8 cellular contexts compared by ENCODE assay signal in genomic region chr13:90868321-90868920, GRCh38.
A peak's percentile ranks its signal among the peaks of the same experiment; 100 is the strongest.
DNase-seq lines count a peak whose midpoint lies in the region; ATAC-seq, FAIRE-seq and TF ChIP-seq lines count a peak whose summit lies in the region.
"Had no signal": no experiment of that assay in that cellular context is flagged by ENCODE, and none has a peak within 500 bp of the region (broad histone marks: within the 10 kb centered on the region; RNA-seq: fewer than 3 reads in every experiment).

No MANE protein-coding gene starts in this region.

- peak in 3 of 4 donors; percentile 46 to 57 (median 47) for ATAC-seq in pancreas
- no peak for ATAC-seq in GM18861 (IDR thresholded peaks at IDR 0.05; ENCODE audit: unreplicated experiment)
- no peak for ATAC-seq in HG03139 (IDR thresholded peaks at IDR 0.05; ENCODE audit: unreplicated experiment)

- 36 to 49% methylated on average over 2 of the region's 2 CpGs for WGBS in pancreas, 2 donors

- DNase-seq in GM10248 (ENCODE audit: extremely low spot score): no peak
- peak; percentile 12 to 36 for DNase-seq in dermis microvascular lymphatic vessel endothelial cell (ENCODE audit: low read depth in 2 of 2)
- peak in 1 of 6 donors; percentile 11 for DNase-seq in pancreas
- no peak for DNase-seq in ureter (ENCODE audit: low spot score)

- H3K36me3 ChIP-seq in Loucy (ENCODE audit: insufficient read depth, low read length): no peaks in the 10 kb centered on the region
- H3K36me3 ChIP-seq in pancreas: no peaks in the 10 kb centered on the region

- H3K9me3 ChIP-seq in Loucy (ENCODE audit: insufficient read depth, low read depth, low read length): no peaks in the 10 kb centered on the region
- H3K9me3 ChIP-seq in pancreas: no peaks in the 10 kb centered on the region

- intact Hi-C loops in pancreas (cut with DNase I): no loop called here

- peak; percentile 17 for FAIRE-seq in pancreas (lab: Jason Lieb, UNC)
- FAIRE-seq: keratinocyte had no signal

- no peak overlapping the region for H3K27ac ChIP-seq in pancreas

- H3K4me1 ChIP-seq in Loucy (ENCODE audit: insufficient read depth, low read length, poor library complexity, severe bottlenecking) (no peaks in the 10 kb centered on the region), pancreas (no peaks in the 10 kb centered on the region)

- TF ChIP-seq CTCF in GM10248 (IDR thresholded peaks at IDR 0.05; ENCODE audit: control extremely low read depth, extremely low read depth, low read depth, missing control alignments) (peak; percentile 58), Loucy (conservative IDR thresholded peaks at IDR 0.05; ENCODE audit: low read length) (peak; percentile 80), pancreas (IDR thresholded peaks at IDR 0.05) (peak in 3 of 4 donors; percentile 46 to 55 (median 51))

- CTCF ChIA-PET in GM10248 (lab: Yijun Ruan, JAX): interaction anchor here (2.3 kb wide), 1 partner anchor 11 kb away, joined by 25 read pairs; no protein-coding TSS in a partner anchor

- H3F3A ChIP-seq in Loucy (ENCODE audit: low read depth): no peaks in the 10 kb centered on the region

- no peaks in the 10 kb centered on the region for H4K20me1 ChIP-seq in Loucy (ENCODE audit: insufficient read depth, low read length, poor library complexity, severe bottlenecking)

- H3K4me2 ChIP-seq in Loucy (ENCODE audit: low read depth, low read length, poor library complexity, severe bottlenecking): no peak overlapping the region

- peak overlapping the region; percentile 54; the same call in 1 of the 2 replicates for H2AFZ ChIP-seq in Loucy (ENCODE audit: low read length)

- H3K9me2 ChIP-seq in Loucy (replicated peaks; ENCODE audit: low read depth, low read length): no peaks in the 10 kb centered on the region

- H3K9ac ChIP-seq in Loucy (ENCODE audit: low read depth, low read length, poor library complexity, severe bottlenecking): no peak overlapping the region

- POLR2A ChIA-PET in GM10248 (lab: Yijun Ruan, JAX): no interaction called here

- no peak overlapping the region for H3K4me3 ChIP-seq in Loucy (ENCODE audit: low read length, poor library complexity, severe bottlenecking)
- H3K4me3 ChIP-seq in pancreas: no peak overlapping the region

- H3K79me2 ChIP-seq in Loucy (ENCODE audit: insufficient read depth, low read length): no peaks in the 10 kb centered on the region

- H3K27me3 ChIP-seq in Loucy (ENCODE audit: insufficient read depth, low read length, poor library complexity, severe bottlenecking) (no peaks in the 10 kb centered on the region), pancreas (no peaks in the 10 kb centered on the region)

Comparison
In these comparisons a context has a peak if more than half of its experiments do, and no peak if none do; other contexts are left out.
1. DNase-seq: peak in dermis microvascular lymphatic vessel endothelial cell (2 of 2); none in GM10248 (single experiment) and ureter (single experiment).
2. ATAC-seq: peak in pancreas (3 of 4); none in GM18861 (single experiment) and HG03139 (single experiment).
3. Peak in every context shown above with its lines, with median percentiles within 50 percentile points of each other: CTCF ChIP-seq.